ENCODE assay signal across 8 cellular contexts in genomic region chr12:16606117-16606200, GRCh38. TPM values are rescaled to one million over a fixed set of nuclear protein-coding genes. Genes with fewer than 3 reads are reported as not detected.
DNase-seq lines count a peak whose midpoint lies in the region; ATAC-seq and TF ChIP-seq lines count a peak whose summit lies in the region.

LMO3 (minus strand) TSS chr12:16606162; CDS start chr12:16600860, 5,302 bp downstream.

- no peaks in the 10 kb centered on the region for H3K36me3 ChIP-seq in cardiac muscle cell

- H3K27ac Mint-ChIP-seq in nephron, result peak within 1 kb of the TSS; percentile 7 to 48 (median 18)
- no peak within 1 kb of the TSS for H3K27ac Mint-ChIP-seq in immature natural killer cell

- peaks cover 23% of the 10 kb centered on the region for H3K4me1 ChIP-seq in cardiac muscle cell (ENCODE audit: low read depth)

- peak within 1 kb of the TSS; percentile 83 to 87 (median 86) for H3K4me3 Mint-ChIP-seq in nephron
- H3K4me3 Mint-ChIP-seq in immature natural killer cell, result peak within 1 kb of the TSS in 2 of 5 donors; percentile 0 to 33

- H3K9me3 ChIP-seq in cardiac muscle cell (ENCODE audit: low read depth), result no peaks in the 10 kb centered on the region

- H3K9me3 Mint-ChIP-seq in nephron (no peaks in the 10 kb centered on the region), immature natural killer cell (peaks cover 11 to 49% (median 16%) of the 10 kb centered on the region in 6 donors)

- H3K27me3 ChIP-seq in cardiac muscle cell, result peaks cover 39% of the 10 kb centered on the region

- H3K27me3 Mint-ChIP-seq in nephron (ENCODE audit: low read depth) (peaks cover 82% of the 10 kb centered on the region), immature natural killer cell (ENCODE audit: low read depth in 3 of 3) (peaks cover 1 to 11% (median 4%) of the 10 kb centered on the region in 3 donors)

- ATAC-seq in left cardiac atrium, result no peak
- ATAC-seq in GM21529 (IDR thresholded peaks at IDR 0.05; ENCODE audit: unreplicated experiment), result no peak

- intact Hi-C loops in left cardiac atrium (cut with DNase I), result no loop called here

- peak within 1 kb of the TSS; percentile 58 for H3K27ac ChIP-seq in cardiac muscle cell

- peak within 1 kb of the TSS; percentile 86 for H3K4me3 ChIP-seq in cardiac muscle cell
- peak within 1 kb of the TSS; percentile 64 for H3K4me3 ChIP-seq in epithelial cell of esophagus (ENCODE audit: low read length)

- no peak for DNase-seq in cardiac muscle cell (ENCODE audit: low read depth in 1 of 2, low spot score in 1 of 2)
- no peak for DNase-seq in left cardiac atrium
- DNase-seq in epithelial cell of esophagus (ENCODE audit: low read depth), result no peak
- no peak for DNase-seq in ureter (ENCODE audit: low spot score)
- DNase-seq in immature natural killer cell, result no peak
- no peak for DNase-seq in NCI-H1105 treated with DMSO at 0.1 percent for 48 hours (lab: John Stamatoyannopoulos, UW)

- H3K36me3 Mint-ChIP-seq in nephron (ENCODE audit: low read depth) (no peaks in the 10 kb centered on the region), immature natural killer cell (peaks cover 0 to 12% (median 0%) of the 10 kb centered on the region in 3 donors)

- TF ChIP-seq CTCF in cardiac muscle cell (IDR thresholded peaks at IDR 0.05; ENCODE audit: low read depth, low read length) (no peak), epithelial cell of esophagus (IDR thresholded peaks at IDR 0.05; ENCODE audit: insufficient read depth, low read depth, low read length, missing control alignments) (no peak), nephron (IDR thresholded peaks at IDR 0.05; ENCODE audit: unreplicated experiment in 3 of 3) (no peak)

- H3K4me1 Mint-ChIP-seq in nephron (peaks cover 61% of the 10 kb centered on the region), immature natural killer cell (no peaks in the 10 kb centered on the region)

RNA-seq across cellular contexts. Expression of gene LMO3, which starts in this region (rescaled TPM):
- total RNA-seq in cardiac muscle cell, result 26.2 and 29.3 TPM in 2 replicates
- 12.2 and 37.6 TPM in 2 replicates for polyA plus RNA-seq in cardiac muscle cell
- total RNA-seq in left cardiac atrium, result 1 to 10 TPM; 4.2 to 7.6 TPM
- total RNA-seq in ureter, result 12.9 TPM
- not detected for polyA plus RNA-seq in immature natural killer cell

Comparison
In these comparisons a context has a peak if more than half of its experiments do, and no peak if none do; other contexts are left out.
1. RNA of gene LMO3 (polyA plus RNA-seq): 12.2 to 37.6 TPM in cardiac muscle cell; not detected in immature natural killer cell; every median in the first group is over 10 times any median in the second.
2. H3K27ac Mint-ChIP-seq: peak in nephron (3 of 3); none in immature natural killer cell (0 of 6).